Comparison of ENCODE assay signal across 8 cellular contexts in genomic region chr21:34722684-34723300, GRCh38. TPM values are rescaled to one million over a fixed set of nuclear protein-coding genes. Genes with fewer than 3 reads are reported as not detected.
DNase-seq lines count a peak whose midpoint lies in the region; ATAC-seq and TF ChIP-seq lines count a peak whose summit lies in the region.

No MANE protein-coding gene starts in this region.

- ATAC-seq in CD4-positive, alpha-beta T cell (ENCODE audit: poor library complexity), result no peak
- ATAC-seq in memory B cell (ENCODE audit: low read depth) (no peak), HG03095 (IDR thresholded peaks at IDR 0.05; ENCODE audit: unreplicated experiment) (no peak), HG03571 (IDR thresholded peaks at IDR 0.05; ENCODE audit: unreplicated experiment) (no peak), GM21423 (IDR thresholded peaks at IDR 0.05; ENCODE audit: unreplicated experiment) (no peak), HG03378 (IDR thresholded peaks at IDR 0.05; ENCODE audit: unreplicated experiment) (no peak)

- CTCF ChIA-PET in CD4-positive, alpha-beta T cell (lab: Charles Lee), result interaction anchor here (2.0 kb wide), 1 partner anchor 1117 kb away, joined by 4 read pairs; no protein-coding TSS in a partner anchor

- POLR2A ChIA-PET in CD4-positive, alpha-beta T cell (lab: Charles Lee), result no interaction called here

- H3K9me3 Mint-ChIP-seq in CD4-positive, alpha-beta T cell, result no peaks in the 10 kb centered on the region
- H3K9me3 Mint-ChIP-seq in activated naive CD4-positive, alpha-beta T cell treated with anti-CD3 and anti-CD28 coated beads, Interleukin-2, amount 50 U/mL, for 24 hours, result no peaks in the 10 kb centered on the region
- no peaks in the 10 kb centered on the region for H3K9me3 Mint-ChIP-seq in memory B cell

- no peaks in the 10 kb centered on the region for H3K27me3 ChIP-seq in CD4-positive, alpha-beta T cell (ENCODE audit: control insufficient read depth, insufficient read depth, low read length)

- H3K9me3 ChIP-seq in CD4-positive, alpha-beta T cell (ENCODE audit: control insufficient read depth, low read length), result no peaks in the 10 kb centered on the region

- DNase-seq in CD4-positive, alpha-beta T cell, result peak in 4 of 10 experiments; percentile 12 to 15 (median 13)
- DNase-seq in memory B cell (ENCODE audit: low spot score in 2 of 2), result peak; percentile 9 to 25

- no peak overlapping the region for H3K4me3 Mint-ChIP-seq in CD4-positive, alpha-beta T cell
- H3K4me3 Mint-ChIP-seq in activated naive CD4-positive, alpha-beta T cell treated with anti-CD3 and anti-CD28 coated beads, Interleukin-2, amount 50 U/mL, for 24 hours, result no peak overlapping the region
- H3K4me3 Mint-ChIP-seq in memory B cell, result no peak overlapping the region

- no peaks in the 10 kb centered on the region for H3K36me3 Mint-ChIP-seq in CD4-positive, alpha-beta T cell (ENCODE audit: low read depth)
- H3K36me3 Mint-ChIP-seq in activated naive CD4-positive, alpha-beta T cell treated with anti-CD3 and anti-CD28 coated beads, Interleukin-2, amount 50 U/mL, for 24 hours, result no peaks in the 10 kb centered on the region
- no peaks in the 10 kb centered on the region for H3K36me3 Mint-ChIP-seq in memory B cell

- H3K27me3 Mint-ChIP-seq in CD4-positive, alpha-beta T cell, result peaks cover 10% of the 10 kb centered on the region
- H3K27me3 Mint-ChIP-seq in activated naive CD4-positive, alpha-beta T cell treated with anti-CD3 and anti-CD28 coated beads, Interleukin-2, amount 50 U/mL, for 24 hours, result peaks cover 4% of the 10 kb centered on the region
- peaks cover 11% of the 10 kb centered on the region for H3K27me3 Mint-ChIP-seq in memory B cell

- intact Hi-C loops in CD4-positive, alpha-beta T cell (cut with DNase I, micrococcal nuclease), result no loop called here

- peak; percentile 72 for TF ChIP-seq CTCF in CD4-positive, alpha-beta T cell (IDR thresholded peaks at IDR 0.05)

- no peaks in the 10 kb centered on the region for H3K4me1 Mint-ChIP-seq in CD4-positive, alpha-beta T cell (ENCODE audit: low read depth)
- H3K4me1 Mint-ChIP-seq in activated naive CD4-positive, alpha-beta T cell treated with anti-CD3 and anti-CD28 coated beads, Interleukin-2, amount 50 U/mL, for 24 hours, result no peaks in the 10 kb centered on the region
- no peaks in the 10 kb centered on the region for H3K4me1 Mint-ChIP-seq in memory B cell

- peak; percentile 27; the same call in 1 of the 2 replicates for TF ChIP-seq RAD21 in Ishikawa (IDR thresholded peaks at IDR 0.05; ENCODE audit: low read depth)

- no peak for TF ChIP-seq EP300 in Ishikawa (IDR thresholded peaks at IDR 0.05; ENCODE audit: borderline replicate concordance)

- no peak overlapping the region for H3K27ac ChIP-seq in CD4-positive, alpha-beta T cell (ENCODE audit: low read depth, low read length)

- no peak overlapping the region for H3K27ac Mint-ChIP-seq in CD4-positive, alpha-beta T cell
- peak overlapping the region; percentile 30 for H3K27ac Mint-ChIP-seq in activated naive CD4-positive, alpha-beta T cell treated with anti-CD3 and anti-CD28 coated beads, Interleukin-2, amount 50 U/mL, for 24 hours
- H3K27ac Mint-ChIP-seq in memory B cell, result no peak overlapping the region

TF ChIP-seq in Ishikawa, 13 proteins besides CTCF, POLR2A, EP300 and RAD21:
- no peak for TF ChIP-seq TAF1 (IDR thresholded peaks at IDR 0.05; ENCODE audit: low read depth)
- TF ChIP-seq EGR1 (IDR thresholded peaks at IDR 0.05), result no peak
- TF ChIP-seq, protein P1, sequence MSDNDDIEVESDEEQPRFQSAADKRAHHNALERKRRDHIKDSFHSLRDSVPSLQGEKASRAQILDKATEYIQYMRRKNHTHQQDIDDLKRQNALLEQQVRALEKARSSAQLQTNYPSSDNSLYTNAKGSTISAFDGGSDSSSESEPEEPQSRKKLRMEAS (IDR thresholded peaks at IDR 0.05), result no peak
- no peak for TF ChIP-seq YY1 (IDR thresholded peaks at IDR 0.05; ENCODE audit: low read depth)
- TF ChIP-seq ZBTB7A (IDR thresholded peaks at IDR 0.05; ENCODE audit: low read depth), result no peak
- no peak for TF ChIP-seq NFIC (IDR thresholded peaks at IDR 0.05)

RNA-seq across cellular contexts. Expression of gene CLIC6, which starts 54.0 kb away (rescaled TPM):
- under 1 TPM in 1 of 2 experiments, not detected in 1; 0.14 TPM for total RNA-seq in CD4-positive, alpha-beta T cell
